In genomic region chr6:17017416-17017815, GRCh38 we compare ENCODE assay signal across 35 cellular contexts.
"Had no signal": no experiment of that assay in that cellular context is flagged by ENCODE, and none has a peak within 500 bp of the region (broad histone marks: within the 10 kb centered on the region; RNA-seq: fewer than 3 reads in every experiment).

No MANE protein-coding gene starts in this region.

- ATAC-seq: activated CD8-positive, alpha-beta T cell treated with anti-CD3 and anti-CD28 coated beads for 36 hours; activated naive CD4-positive, alpha-beta T cell treated with anti-CD3 and anti-CD28 coated beads, Interleukin-2, amount 50 U/mL, for 72 hours; activated T-cell treated with anti-CD3 and anti-CD28 coated beads, Interleukin-2, amount 50 U/mL, for 4 hours; activated T-cell treated with anti-CD3 and anti-CD28 coated beads, Interleukin-2, amount 50 U/mL, for 72 hours; activated T-helper 17 cell treated with anti-CD3 and anti-CD28 coated beads, Interleukin-2, amount 50 U/mL, for 72 hours; body of pancreas had no signal

- H3K4me1 ChIP-seq: adrenal gland, breast epithelium had no signal

- H3K27ac Mint-ChIP-seq: activated B cell treated with CpG ODN at 0.5 μM for 24 hours; activated CD4-positive, alpha-beta memory T cell treated with anti-CD3 and anti-CD28 coated beads for 36 hours; activated CD4-positive, alpha-beta T cell treated with anti-CD3 and anti-CD28 coated beads, Interleukin-2, amount 10 ng/mL, durations not matched to agents 24 days and 14 days; activated CD8-positive, alpha-beta T cell treated with anti-CD3 and anti-CD28 coated beads for 36 hours; activated naive CD4-positive, alpha-beta T cell treated with anti-CD3 and anti-CD28 coated beads for 36 hours; activated naive CD4-positive, alpha-beta T cell treated with anti-CD3 and anti-CD28 coated beads, Interleukin-2, amount 50 U/mL, for 72 hours; activated naive CD8-positive, alpha-beta T cell treated with anti-CD3 and anti-CD28 coated beads for 36 hours; activated T-cell treated with anti-CD3 and anti-CD28 coated beads, Interleukin-2, amount 50 U/mL, for 72 hours; activated T-helper 1 cell treated with anti-CD3 and anti-CD28 coated beads, Interleukin-12 subunit alpha, Interleukin-12 subunit beta, Interleukin-2, Interleukin-4 antibody, amounts not matched to agents 30 ng/mL and 10 ng/mL and 1 ng/mL, durations not matched to agents 14 hours and 24 hours and 36 hours; activated T-helper 17 cell treated with anti-CD3 and anti-CD28 coated beads, Interleukin-2, amount 50 U/mL, for 72 hours; T-helper 2 cell treated with Interferon-gamma antibody and Interleukin-4, amounts not matched to agents 5 μg/mL and 100 μg/mL, for 36 hours had no signal

- H3K27ac ChIP-seq: adrenal gland, body of pancreas, brain microvascular endothelial cell, breast epithelium, VCaP had no signal

- H3K27me3 ChIP-seq: adrenal gland, body of pancreas, brain microvascular endothelial cell, breast epithelium had no signal

- H3K9me3 ChIP-seq: adrenal gland, body of pancreas, breast epithelium had no signal

- H3K9me3 Mint-ChIP-seq: activated CD4-positive, alpha-beta memory T cell treated with anti-CD3 and anti-CD28 coated beads for 36 hours; activated CD4-positive, alpha-beta T cell treated with anti-CD3 and anti-CD28 coated beads, Interleukin-2, amount 10 ng/mL, durations not matched to agents 24 days and 14 days; activated CD8-positive, alpha-beta T cell treated with anti-CD3 and anti-CD28 coated beads for 36 hours; activated naive CD4-positive, alpha-beta T cell treated with anti-CD3 and anti-CD28 coated beads for 36 hours; activated T-cell treated with anti-CD3 and anti-CD28 coated beads, Interleukin-2, amount 50 U/mL, for 72 hours; activated T-helper 17 cell treated with anti-CD3 and anti-CD28 coated beads, Interleukin-2, amount 50 U/mL, for 72 hours had no signal

- DNase-seq: activated B cell treated with CpG ODN at 0.5 μM for 24 hours; activated CD4-positive, alpha-beta memory T cell treated with anti-CD3 and anti-CD28 coated beads for 36 hours; activated CD4-positive, alpha-beta T cell treated with anti-CD3 and anti-CD28 coated beads for 4 hours; activated CD4-positive, alpha-beta T cell treated with anti-CD3 and anti-CD28 coated beads, Interleukin-2, amount 10 ng/mL, durations not matched to agents 24 days and 14 days; activated CD4-positive, alpha-beta T cell treated with anti-CD3 and anti-CD28 coated beads, Interleukin-2, amount 50 U/mL, for 1 hour; activated CD4-positive, alpha-beta T cell treated with anti-CD3 and anti-CD28 coated beads, Interleukin-2, amount 50 U/mL, for 4 hours; activated CD4-positive, CD25-positive, alpha-beta regulatory T cell treated with anti-CD3 and anti-CD28 coated beads, Interleukin-2, amount 50 U/mL, for 72 hours; activated CD8-positive, alpha-beta memory T cell treated with anti-CD3 and anti-CD28 coated beads, Interleukin-2, amount 50 U/mL, for 4 hours; activated CD8-positive, alpha-beta T cell treated with anti-CD3 and anti-CD28 coated beads for 36 hours; activated effector memory CD4-positive, alpha-beta T cell treated with anti-CD3 and anti-CD28 coated beads, Interleukin-2, amount 50 U/mL, for 16 hours; activated gamma-delta T cell treated with Interleukin-2 at 50 U/mL for 16 hours; activated naive CD4-positive, alpha-beta T cell; activated naive CD4-positive, alpha-beta T cell treated with anti-CD3 and anti-CD28 coated beads for 36 hours; activated naive CD4-positive, alpha-beta T cell treated with anti-CD3 and anti-CD28 coated beads, Interleukin-2, amount 50 U/mL, for 16 hours; activated naive CD8-positive, alpha-beta T cell treated with anti-CD3 and anti-CD28 coated beads for 36 hours; activated T-cell treated with anti-CD3 and anti-CD28 coated beads for 4 hours; activated T-cell treated with anti-CD3 and anti-CD28 coated beads, Interleukin-2, amount 50 U/mL, for 1 hour; activated T-cell treated with anti-CD3 and anti-CD28 coated beads, Interleukin-2, amount 50 U/mL, for 4 hours; activated T-cell treated with anti-CD3 and anti-CD28 coated beads, Interleukin-2, amount 50 U/mL, for 72 hours; adrenal gland; amniotic stem cell; aorta; body of pancreas; brain microvascular endothelial cell; central memory CD4-positive, alpha-beta T cell; T-helper 2 cell; T-helper 9 cell had no signal

- H3K4me3 ChIP-seq: adrenal gland, body of pancreas, breast epithelium had no signal

- H3K36me3 Mint-ChIP-seq: activated CD4-positive, alpha-beta memory T cell treated with anti-CD3 and anti-CD28 coated beads for 36 hours; activated naive CD8-positive, alpha-beta T cell treated with anti-CD3 and anti-CD28 coated beads for 36 hours had no signal

- H3K4me3 Mint-ChIP-seq: activated naive CD8-positive, alpha-beta T cell treated with anti-CD3 and anti-CD28 coated beads for 36 hours had no signal

- FAIRE-seq: astrocyte, TTC549 had no signal

- H3K36me3 ChIP-seq: adrenal gland, brain microvascular endothelial cell, breast epithelium had no signal
